Comparison of ENCODE assay signal across 29 cellular contexts in the genomic region with DNA sequence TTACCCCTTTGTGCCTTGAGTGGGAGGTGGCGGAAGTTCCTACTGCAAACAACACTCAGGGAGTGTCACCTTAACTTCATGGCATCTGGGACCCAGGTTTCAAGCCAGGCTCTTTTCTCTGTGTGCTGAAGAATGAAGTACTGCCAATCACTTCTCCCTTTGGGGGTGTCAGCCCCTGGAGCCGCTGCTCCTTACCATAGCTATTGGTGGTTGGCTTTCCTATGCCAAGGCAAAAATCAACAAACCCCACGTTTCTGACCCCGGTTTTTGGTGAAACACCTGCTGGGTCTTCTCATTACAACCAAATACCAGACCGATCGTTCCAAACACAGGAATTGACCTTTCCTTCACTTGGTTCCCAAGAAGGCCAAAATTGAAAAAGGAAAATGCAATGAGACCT. TPM values are rescaled to one million over a fixed set of nuclear protein-coding genes. Genes with fewer than 3 reads are reported as not detected.
"Had no signal": no experiment of that assay in that cellular context is flagged by ENCODE, and none has a peak within 500 bp of the region (broad histone marks: within the 10 kb centered on the region; RNA-seq: fewer than 3 reads in every experiment).

No MANE protein-coding gene starts in this region.

- H3K4me1 Mint-ChIP-seq: activated CD4-positive, alpha-beta memory T cell treated with anti-CD3 and anti-CD28 coated beads, Interleukin-2, amount 10 ng/mL, durations not matched to agents 7 days and 5 days; activated CD4-positive, alpha-beta T cell treated with anti-CD3 and anti-CD28 coated beads, Interleukin-2, amount 10 ng/mL, durations not matched to agents 7 days and 5 days; activated naive CD8-positive, alpha-beta T cell treated with anti-CD3 and anti-CD28 coated beads, Interleukin-2, amount 50 U/mL, for 24 hours; central memory CD8-positive, alpha-beta T cell; WTC11 had no signal

- H3K27ac ChIP-seq: adrenal gland, ascending aorta, brain microvascular endothelial cell had no signal

- H3K4me3 ChIP-seq: adrenal gland, ascending aorta had no signal

- ATAC-seq: activated naive CD8-positive, alpha-beta T cell treated with anti-CD3 and anti-CD28 coated beads, Interleukin-2, amount 50 U/mL, for 24 hours; esophagus mucosa; WTC11 had no signal

- H3K36me3 ChIP-seq: adrenal gland, brain microvascular endothelial cell had no signal

- H3K27me3 Mint-ChIP-seq: activated CD4-positive, alpha-beta T cell treated with anti-CD3 and anti-CD28 coated beads, Interleukin-2, amount 10 ng/mL, durations not matched to agents 7 days and 5 days; activated naive CD4-positive, alpha-beta T cell treated with anti-CD3 and anti-CD28 coated beads, Interleukin-2, amount 50 U/mL, for 24 hours; activated naive CD8-positive, alpha-beta T cell treated with anti-CD3 and anti-CD28 coated beads for 36 hours; activated naive CD8-positive, alpha-beta T cell treated with anti-CD3 and anti-CD28 coated beads, Interleukin-2, amount 50 U/mL, for 24 hours; central memory CD8-positive, alpha-beta T cell had no signal

- H3K27ac Mint-ChIP-seq: activated CD4-positive, alpha-beta memory T cell treated with anti-CD3 and anti-CD28 coated beads, Interleukin-2, amount 10 ng/mL, durations not matched to agents 7 days and 5 days; activated CD4-positive, alpha-beta T cell treated with anti-CD3 and anti-CD28 coated beads, Interleukin-2, amount 10 ng/mL, durations not matched to agents 7 days and 5 days; activated naive CD4-positive, alpha-beta T cell treated with anti-CD3 and anti-CD28 coated beads for 36 hours; activated naive CD4-positive, alpha-beta T cell treated with anti-CD3 and anti-CD28 coated beads, Interleukin-2, amount 50 U/mL, for 24 hours; activated naive CD8-positive, alpha-beta T cell treated with anti-CD3 and anti-CD28 coated beads for 36 hours; activated naive CD8-positive, alpha-beta T cell treated with anti-CD3 and anti-CD28 coated beads, Interleukin-2, amount 50 U/mL, for 24 hours; activated T-helper 1 cell treated with anti-CD3 and anti-CD28 coated beads, Interleukin-12 subunit alpha, Interleukin-12 subunit beta, Interleukin-2, Interleukin-4 antibody, amounts not matched to agents 30 ng/mL and 10 ng/mL and 1 ng/mL, durations not matched to agents 14 hours and 24 hours and 36 hours; activated T-helper 2 cell treated with anti-CD3 and anti-CD28 coated beads, Interferon-gamma antibody, Interleukin-2, Interleukin-4, amounts not matched to agents 10 μg/mL and 5 μg/mL and 100 μg/mL, durations not matched to agents 14 hours and 24 hours and 36 hours; WTC11 had no signal

- H3K4me1 ChIP-seq: adrenal gland, ascending aorta had no signal

- H3K9me3 ChIP-seq: adrenal gland had no signal

- H3K27me3 ChIP-seq: adrenal gland, ascending aorta, brain microvascular endothelial cell had no signal

- DNase-seq: activated CD4-positive, alpha-beta memory T cell treated with anti-CD3 and anti-CD28 coated beads, Interleukin-2, amount 10 ng/mL, durations not matched to agents 7 days and 5 days; activated CD4-positive, alpha-beta T cell treated with anti-CD3 and anti-CD28 coated beads for 1 hour; activated CD4-positive, alpha-beta T cell treated with anti-CD3 and anti-CD28 coated beads for 4 hours; activated CD4-positive, alpha-beta T cell treated with anti-CD3 and anti-CD28 coated beads, Interleukin-2, amount 10 ng/mL, durations not matched to agents 7 days and 5 days; activated CD4-positive, alpha-beta T cell treated with anti-CD3 and anti-CD28 coated beads, Interleukin-2, amount 50 U/mL, for 4 hours; activated CD8-positive, alpha-beta memory T cell treated with anti-CD3 and anti-CD28 coated beads, Interleukin-2, amount 50 U/mL, for 4 hours; activated effector memory CD4-positive, alpha-beta T cell treated with anti-CD3 and anti-CD28 coated beads, Interleukin-2, amount 50 U/mL, for 16 hours; activated naive CD4-positive, alpha-beta T cell treated with anti-CD3 and anti-CD28 coated beads for 36 hours; activated naive CD8-positive, alpha-beta T cell treated with anti-CD3 and anti-CD28 coated beads for 36 hours; activated naive CD8-positive, alpha-beta T cell treated with anti-CD3 and anti-CD28 coated beads, Interleukin-2, amount 50 U/mL, for 24 hours; activated T-cell treated with anti-CD3 and anti-CD28 coated beads, Interleukin-2, amount 50 U/mL, for 1 hour; activated T-cell treated with anti-CD3 and anti-CD28 coated beads, Interleukin-2, amount 50 U/mL, for 48 hours; brain microvascular endothelial cell; cortex of kidney; dermis blood vessel endothelial cell; effector CD8-positive, alpha-beta T cell; foreskin fibroblast; head of caudate nucleus; T-helper 2 cell had no signal

- H3K4me3 Mint-ChIP-seq: activated CD4-positive, alpha-beta memory T cell treated with anti-CD3 and anti-CD28 coated beads, Interleukin-2, amount 10 ng/mL, durations not matched to agents 7 days and 5 days; activated CD4-positive, alpha-beta T cell treated with anti-CD3 and anti-CD28 coated beads, Interleukin-2, amount 10 ng/mL, durations not matched to agents 7 days and 5 days; activated naive CD4-positive, alpha-beta T cell treated with anti-CD3 and anti-CD28 coated beads for 36 hours; activated naive CD4-positive, alpha-beta T cell treated with anti-CD3 and anti-CD28 coated beads, Interleukin-2, amount 50 U/mL, for 24 hours; activated naive CD8-positive, alpha-beta T cell treated with anti-CD3 and anti-CD28 coated beads for 36 hours; activated naive CD8-positive, alpha-beta T cell treated with anti-CD3 and anti-CD28 coated beads, Interleukin-2, amount 50 U/mL, for 24 hours; activated T-helper 1 cell treated with anti-CD3 and anti-CD28 coated beads, Interleukin-12 subunit alpha, Interleukin-12 subunit beta, Interleukin-2, Interleukin-4 antibody, amounts not matched to agents 30 ng/mL and 10 ng/mL and 1 ng/mL, durations not matched to agents 14 hours and 24 hours and 36 hours; central memory CD8-positive, alpha-beta T cell; WTC11 had no signal

- FAIRE-seq: bronchial epithelial cell, frontal cortex had no signal

RNA-seq across cellular contexts. Expression of gene SLC2A9, which starts 19.7 kb away (rescaled TPM):
- total RNA-seq: WTC11 had no signal
